8 cellular contexts compared by ENCODE assay signal in the genomic region with DNA sequence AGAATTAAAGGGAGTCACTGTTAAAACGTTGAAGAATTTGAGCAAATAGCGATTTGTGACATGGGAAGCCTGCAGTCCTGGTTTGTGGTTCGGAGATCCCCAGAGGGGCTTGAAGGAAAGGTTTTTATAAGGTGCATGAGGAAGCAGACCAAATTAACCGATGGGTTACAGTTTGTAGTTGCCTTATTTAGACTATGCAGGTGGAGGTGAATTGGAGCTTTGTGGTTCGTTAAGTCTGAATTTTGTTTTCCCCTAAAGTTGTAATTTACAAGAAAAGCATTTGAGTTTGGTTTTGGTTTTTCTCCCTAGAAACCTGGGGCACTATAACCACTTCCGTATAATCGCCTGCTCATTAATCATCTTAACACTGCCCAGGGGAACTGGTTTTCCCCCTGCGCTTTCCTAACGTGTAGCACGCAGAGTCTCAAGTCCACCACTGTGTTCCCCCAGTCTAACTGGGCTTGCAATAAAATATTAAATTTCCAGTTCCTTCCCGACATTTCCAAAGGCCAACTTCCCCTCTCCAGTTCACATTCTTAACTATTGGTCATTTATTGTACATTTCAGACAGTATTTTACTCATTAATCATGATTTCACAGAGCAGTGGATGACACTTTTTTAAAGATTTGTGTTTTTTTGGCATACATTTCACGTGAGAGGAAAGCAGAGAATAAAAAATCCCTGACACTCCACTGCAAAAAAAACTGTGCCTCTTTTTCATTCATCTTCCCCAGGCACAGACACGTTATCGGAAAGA. TPM values are rescaled to one million over a fixed set of nuclear protein-coding genes. Genes with fewer than 3 reads are reported as not detected.
A peak's percentile ranks its signal among the peaks of the same experiment; 100 is the strongest.
DNase-seq lines count a peak whose midpoint lies in the region; ATAC-seq and TF ChIP-seq lines count a peak whose summit lies in the region.

No MANE protein-coding gene starts in this region.

- no peaks in the 10 kb centered on the region for H3K9me3 ChIP-seq in aorta (ENCODE audit: control insufficient read depth, low read length)

- H3K27ac ChIP-seq in dorsolateral prefrontal cortex: peak overlapping the region in 52 of 59 donors; percentile 16 to 94 (median 84)
- peak overlapping the region in 1 of 2 donors; percentile 90 for H3K27ac ChIP-seq in aorta (ENCODE audit: low read depth in 1 of 2, low read length in 2 of 2)

- H3K4me1 ChIP-seq in aorta (ENCODE audit: control insufficient read depth in 1 of 2, insufficient read depth in 2 of 2, low read length in 2 of 2): no peaks in the 10 kb centered on the region

- H3K4me3 ChIP-seq in dorsolateral prefrontal cortex: peak overlapping the region; percentile 77 to 100 (median 98)
- peak overlapping the region; percentile 94 to 99 for H3K4me3 ChIP-seq in aorta (ENCODE audit: low read length in 2 of 2)

- H3K9me3 Mint-ChIP-seq in mesothelial cell of epicardium: no peaks in the 10 kb centered on the region

- H3K36me3 Mint-ChIP-seq in mesothelial cell of epicardium: peaks cover 2% of the 10 kb centered on the region

- intact Hi-C loops in dorsolateral prefrontal cortex (cut with DNase I) (loop anchor here (5.0 to 10.0 kb wide), 3 partner anchors 160 to 920 kb away; partner anchors contain the start of genes ARMC5 (in 1 of the 2) and SETD1A (in 1 of the 2)), aorta (cut with DNase I) (loop anchor here (5.0 to 10.0 kb wide), 2 partner anchors 162 to 420 kb away; partner anchors contain the start of gene ARMC5 (in 2 of the 2))

- peak overlapping the region; percentile 98 for H3K27ac Mint-ChIP-seq in mesothelial cell of epicardium

- H3K36me3 ChIP-seq in aorta (ENCODE audit: control insufficient read depth in 1 of 2, insufficient read depth in 2 of 2, low read length in 1 of 2): no peaks in the 10 kb centered on the region

- peak; percentile 41 for ATAC-seq in GM19372 (IDR thresholded peaks at IDR 0.05; ENCODE audit: low read depth, unreplicated experiment)
- no peak for ATAC-seq in aorta (ENCODE audit: low FRiP score)
- ATAC-seq in GM18873 (IDR thresholded peaks at IDR 0.05; ENCODE audit: low FRiP score, unreplicated experiment): no peak

- H3K4me3 Mint-ChIP-seq in mesothelial cell of epicardium: peak overlapping the region; percentile 94

- no peak for TF ChIP-seq CTCF in dorsolateral prefrontal cortex (IDR thresholded peaks at IDR 0.05 in 54 of 56, conservative IDR thresholded peaks at IDR 0.05 in 2 of 56; ENCODE audit: low read depth in 1 of 56, partially characterized antibody in 56 of 56)
- TF ChIP-seq CTCF in mesothelial cell of epicardium (IDR thresholded peaks at IDR 0.05; ENCODE audit: unreplicated experiment): no peak

- no peaks in the 10 kb centered on the region for H3K27me3 ChIP-seq in dorsolateral prefrontal cortex
- no peaks in the 10 kb centered on the region for H3K27me3 ChIP-seq in aorta (ENCODE audit: control insufficient read depth in 1 of 2, insufficient read depth in 2 of 2, low read length in 1 of 2)

- peaks cover 25% of the 10 kb centered on the region for H3K4me1 Mint-ChIP-seq in mesothelial cell of epicardium

- peaks cover 8% of the 10 kb centered on the region for H3K27me3 Mint-ChIP-seq in mesothelial cell of epicardium (ENCODE audit: low read depth)

- 2 to 3% methylated on average over 14 of the region's 14 CpGs for WGBS in aorta, 2 donors

- peak; percentile 58 for DNase-seq in Daoy (ENCODE audit: low read depth)
- peak; percentile 60 for DNase-seq in HPDE6-E6E7 (ENCODE audit: extremely low spot score)
- DNase-seq in SKM-1 (lab: John Stamatoyannopoulos, UW; ENCODE audit: unreplicated experiment): peak; percentile 29
- DNase-seq in dorsolateral prefrontal cortex: no peak
- DNase-seq in mesothelial cell of epicardium (ENCODE audit: low spot score in 2 of 2, unreplicated experiment in 2 of 2): no peak
- no peak for DNase-seq in aorta

RNA-seq across cellular contexts. Expression of gene ZNF267, which starts 0.9 kb away (rescaled TPM):
- 20.8 and 23.2 TPM in 2 replicates for total RNA-seq in Daoy (2014; rRNA removed; shearing (Covaris generic))
- total RNA-seq in dorsolateral prefrontal cortex (10 to 100 TPM in 82 of 120 experiments, 1 to 10 TPM in 38; 6.4 to 23.6 (median 11.4) TPM), mesothelial cell of epicardium (12.9 to 14.2 TPM (median 13.5 TPM) in 3 replicates), aorta (10 to 100 TPM; 17.4 to 17.7 TPM)
- polyA plus RNA-seq in aorta: 1 to 10 TPM; 1.6 to 1.7 TPM

Comparison
In these comparisons a context has a peak if more than half of its experiments do, and no peak if none do; other contexts are left out.
1. DNase-seq: peak in Daoy (single experiment), HPDE6-E6E7 (single experiment) and SKM-1 (single experiment); none in dorsolateral prefrontal cortex (0 of 10), mesothelial cell of epicardium (0 of 2) and aorta (0 of 2).